Comparison of ENCODE assay signal across 10 cellular contexts in the genomic region with DNA sequence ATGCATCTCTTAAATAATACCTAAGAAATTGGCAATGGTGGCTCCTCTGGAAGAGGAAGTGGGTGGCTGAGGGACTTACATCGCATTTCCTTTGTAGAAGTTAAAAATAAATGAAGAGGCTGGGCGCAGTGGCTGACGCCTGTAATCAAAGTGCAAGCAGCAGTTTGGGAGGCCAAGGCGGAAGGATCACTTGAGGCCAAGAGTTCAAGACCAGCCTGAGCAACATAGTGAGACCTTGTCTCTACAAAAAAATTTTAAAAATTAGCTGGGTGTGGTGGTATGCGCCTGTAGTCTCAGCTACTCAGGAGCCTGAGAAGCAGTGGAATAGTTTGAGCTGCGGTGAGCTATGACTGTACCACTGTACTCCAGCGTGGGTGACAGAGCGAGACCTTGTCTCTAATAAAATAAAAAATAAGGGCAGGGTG. TPM values are rescaled to one million over a fixed set of nuclear protein-coding genes. Genes with fewer than 3 reads are reported as not detected.
DNase-seq lines count a peak whose midpoint lies in the region; ATAC-seq, FAIRE-seq and TF ChIP-seq lines count a peak whose summit lies in the region.
"Had no signal": no experiment of that assay in that cellular context is flagged by ENCODE, and none has a peak within 500 bp of the region (broad histone marks: within the 10 kb centered on the region; RNA-seq: fewer than 3 reads in every experiment).

No MANE protein-coding gene starts in this region.

- peaks cover 79% of the 10 kb centered on the region for H3K4me1 Mint-ChIP-seq in activated naive CD4-positive, alpha-beta T cell treated with anti-CD3 and anti-CD28 coated beads, Interleukin-2, amount 10 ng/mL, durations not matched to agents 7 days and 5 days

- peak overlapping the region; percentile 94 for H3K27ac Mint-ChIP-seq in activated naive CD4-positive, alpha-beta T cell treated with anti-CD3 and anti-CD28 coated beads, Interleukin-2, amount 10 ng/mL, durations not matched to agents 7 days and 5 days

- H3K36me3 Mint-ChIP-seq in activated naive CD4-positive, alpha-beta T cell treated with anti-CD3 and anti-CD28 coated beads, Interleukin-2, amount 10 ng/mL, durations not matched to agents 7 days and 5 days, result peaks cover 4% of the 10 kb centered on the region

- ATAC-seq in RWPE2 (ENCODE audit: low read depth), result no peak
- no peak for ATAC-seq in sciatic nerve
- ATAC-seq in HG03196 (IDR thresholded peaks at IDR 0.05; ENCODE audit: unreplicated experiment), result no peak

- peaks cover 25% of the 10 kb centered on the region for H3K4me1 ChIP-seq in RWPE2 (ENCODE audit: insufficient read depth, poor library complexity, severe bottlenecking)
- H3K4me1 ChIP-seq in uterus, result no peaks in the 10 kb centered on the region

- DNase-seq in GM12891 (ENCODE audit: insufficient read length, low spot score) (no peak), RWPE2 (ENCODE audit: low spot score) (peak; percentile 36), sciatic nerve (ENCODE audit: low spot score) (peak; percentile 57), uterus (no peak), kidney glomerular epithelial cell (lab: John Stamatoyannopoulos, UW) (no peak), NCI-H146 (lab: John Stamatoyannopoulos, UW) (no peak)
- DNase-seq in activated naive CD4-positive, alpha-beta T cell treated with anti-CD3 and anti-CD28 coated beads, Interleukin-2, amount 10 ng/mL, durations not matched to agents 7 days and 5 days, result peak; percentile 74
- DNase-seq: NCI-H2171, right lobe of liver had no signal

- H3K27ac ChIP-seq in RWPE2 (ENCODE audit: poor library complexity, severe bottlenecking) (no peak overlapping the region), uterus (no peak overlapping the region)
- H3K27ac ChIP-seq: right lobe of liver had no signal

- H3K4me3 ChIP-seq in RWPE2 (ENCODE audit: severe bottlenecking) (no peak overlapping the region), uterus (no peak overlapping the region)
- H3K4me3 ChIP-seq: right lobe of liver had no signal

- TF ChIP-seq POLR2A in GM12891 (IDR thresholded peaks at IDR 0.05; ENCODE audit: low read depth, low read length) (no peak), uterus (IDR thresholded peaks at IDR 0.05) (no peak)

- H3K36me3 ChIP-seq in RWPE2 (ENCODE audit: low read depth), result no peaks in the 10 kb centered on the region
- H3K36me3 ChIP-seq in uterus, result no peaks in the 10 kb centered on the region
- H3K36me3 ChIP-seq: right lobe of liver had no signal

- peak overlapping the region; percentile 38 for H3K4me3 Mint-ChIP-seq in activated naive CD4-positive, alpha-beta T cell treated with anti-CD3 and anti-CD28 coated beads, Interleukin-2, amount 10 ng/mL, durations not matched to agents 7 days and 5 days

- no peaks in the 10 kb centered on the region for H3K27me3 ChIP-seq in RWPE2 (ENCODE audit: insufficient read depth, poor library complexity, severe bottlenecking)
- no peaks in the 10 kb centered on the region for H3K27me3 ChIP-seq in uterus
- H3K27me3 ChIP-seq: right lobe of liver had no signal

- H3K9me3 ChIP-seq in RWPE2 (ENCODE audit: severe bottlenecking) (no peaks in the 10 kb centered on the region), uterus (no peaks in the 10 kb centered on the region)
- H3K9me3 ChIP-seq: right lobe of liver had no signal

- H3K27me3 Mint-ChIP-seq in activated naive CD4-positive, alpha-beta T cell treated with anti-CD3 and anti-CD28 coated beads, Interleukin-2, amount 10 ng/mL, durations not matched to agents 7 days and 5 days, result no peaks in the 10 kb centered on the region

- no peak for FAIRE-seq in GM12891 (lab: Jason Lieb, UNC)

- H3K9me3 Mint-ChIP-seq in activated naive CD4-positive, alpha-beta T cell treated with anti-CD3 and anti-CD28 coated beads, Interleukin-2, amount 10 ng/mL, durations not matched to agents 7 days and 5 days, result no peaks in the 10 kb centered on the region

- TF ChIP-seq CTCF in RWPE2 (IDR thresholded peaks at IDR 0.05; ENCODE audit: poor library complexity, severe bottlenecking) (no peak), uterus (IDR thresholded peaks at IDR 0.05) (no peak)

- intact Hi-C loops in sciatic nerve (cut with DNase I), result no loop called here
- intact Hi-C loops in uterus (cut with DNase I; ENCODE audit: low total_unique reads), result no loop called here

- CTCF ChIA-PET in activated naive CD4-positive, alpha-beta T cell treated with anti-CD3 and anti-CD28 coated beads, Interleukin-2, amount 10 ng/mL, durations not matched to agents 7 days and 5 days (lab: Charles Lee), result no interaction called here

TF ChIP-seq in GM12891, 5 proteins besides CTCF, POLR2A, EP300 and RAD21:
- TF ChIP-seq SPI1 (IDR thresholded peaks at IDR 0.05; ENCODE audit: low read depth, low read length) (peak; percentile 83), TAF1 (IDR thresholded peaks at IDR 0.05; ENCODE audit: low read depth, low read length) (no peak), POLR2AphosphoS5 (IDR thresholded peaks at IDR 0.05; ENCODE audit: low read depth, low read length) (no peak), PAX5 (IDR thresholded peaks at IDR 0.05; ENCODE audit: insufficient read depth, low read length, severe bottlenecking) (no peak), POU2F2 (IDR thresholded peaks at IDR 0.05; ENCODE audit: low read depth, low read length) (no peak)

RNA-seq across cellular contexts. Expression of a gene that starts 12.2 kb away (rescaled TPM):
- polyA plus RNA-seq in GM12891 (2012; ENCODE audit: low read depth, missing spikeins), result 28.9 TPM
- total RNA-seq in sciatic nerve (49.3 TPM), uterus (10 to 100 TPM; 27.9 to 59.2 (median 44.2) TPM)

Comparison
In these comparisons a context has a peak if more than half of its experiments do, and no peak if none do; other contexts are left out.
1. DNase-seq: peak in RWPE2 (single experiment), activated naive CD4-positive, alpha-beta T cell treated with anti-CD3 and anti-CD28 coated beads, Interleukin-2, amount 10 ng/mL, durations not matched to agents 7 days and 5 days (single experiment) and sciatic nerve (single experiment); none in GM12891 (single experiment), uterus (0 of 2), kidney glomerular epithelial cell (single experiment) and NCI-H146 (single experiment).